ENCODE assay signal across 8 cellular contexts in the genomic region with DNA sequence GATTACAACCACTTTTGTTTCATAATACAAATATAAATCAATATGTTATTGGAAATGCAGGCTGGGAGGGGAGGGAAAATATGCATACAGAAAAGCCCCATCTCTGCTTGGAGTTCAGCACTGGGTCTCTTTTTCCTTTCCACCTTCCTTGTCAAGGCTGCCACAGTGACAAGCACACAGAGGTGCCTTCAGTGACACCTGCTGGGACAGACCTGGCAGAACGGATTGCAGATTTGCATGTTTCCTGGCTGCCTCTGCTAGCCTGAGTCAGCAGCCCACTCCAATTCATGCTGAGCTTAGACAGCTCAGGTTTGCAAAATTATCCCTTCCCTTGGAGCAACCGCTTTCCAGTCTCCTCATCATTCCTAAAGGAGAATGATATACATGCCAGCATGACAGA. TPM values are rescaled to one million over a fixed set of nuclear protein-coding genes. Genes with fewer than 3 reads are reported as not detected.
DNase-seq lines count a peak whose midpoint lies in the region; ATAC-seq, FAIRE-seq and TF ChIP-seq lines count a peak whose summit lies in the region.
"Not testable (repeated sequence)": the region's sequence is repeated elsewhere in the genome, so short reads cannot be mapped to it uniquely, and the experiment has no call there.

No MANE protein-coding gene starts in this region.

- ATAC-seq in GM12878 = not testable (repeated sequence)

- not testable (repeated sequence) for H2BK5ac ChIP-seq in H9 (ENCODE audit: insufficient read length, low read length)

- H3K56ac ChIP-seq in H9 (ENCODE audit: insufficient read length, low read depth, low read length) = not testable (repeated sequence)

- not testable (repeated sequence) for H3K4me1 Mint-ChIP-seq in H9

- TF ChIP-seq CTCF in H9 (conservative IDR thresholded peaks at IDR 0.05) = 0 out of 3 replicates have a peak, but pooled peaks have one; percentile 18
- peak; percentile 45; the same call in 1 of the 2 replicates for TF ChIP-seq CTCF in OCI-LY7 (conservative IDR thresholded peaks at IDR 0.05; ENCODE audit: low read length)
- TF ChIP-seq CTCF in GM12878 (IDR thresholded peaks at IDR 0.05 in 2 of 3, conservative IDR thresholded peaks at IDR 0.05 in 1 of 3; ENCODE audit: control insufficient read depth in 2 of 3, extremely low read depth in 1 of 3, insufficient read depth in 1 of 3, low read depth in 3 of 3, low read length in 3 of 3) = peak in 2 of 3 experiments; percentile 17; a peak in 1 of 6 replicates
- TF ChIP-seq CTCF in kidney (IDR thresholded peaks at IDR 0.05; ENCODE audit: borderline replicate concordance, extremely low read depth, insufficient read depth) = peak; percentile 3

- TF ChIP-seq RAD21 in GM12878 (IDR thresholded peaks at IDR 0.05; ENCODE audit: insufficient read depth, low read depth, low read length) = peak; percentile 24; the same call in 1 of the 2 replicates

- intact Hi-C loops in OCI-LY7 (cut with micrococcal nuclease; ENCODE audit: unreplicated experiment); GM12878 (cut with micrococcal nuclease; ENCODE audit: unreplicated experiment); kidney (cut with DNase I): not testable (repeated sequence)

- not testable (repeated sequence) for H4K5ac ChIP-seq in H9 (ENCODE audit: insufficient read length, low read depth, low read length)

- H3K36me3 Mint-ChIP-seq in H9 (ENCODE audit: insufficient read depth in 1 of 3, low read depth in 3 of 3) = not testable (repeated sequence)

- H3K27ac Mint-ChIP-seq in H9 = peak overlapping the region in 1 of 3 experiments; percentile 82; a peak in 1 of 7 replicates

- no CpG with 5 or more reads among the region's 2 CpGs for WGBS in H9 (ENCODE audit: extremely low coverage, insufficient read length, low lambda C conversion rate)
- 0% methylated on average over 1 of the region's 2 CpGs for WGBS in GM12878 (ENCODE audit: insufficient coverage, insufficient replicate concordance, low lambda C conversion rate, missing lambda C conversion rate)

- SMC1A ChIA-PET in GM12878 (lab: Charles Lee; ENCODE audit: uncharacterized antibody, unreplicated experiment) = not testable (repeated sequence)

- BruUV-seq in OCI-LY7 (replicated peaks; lab: Mats Ljungman, UMichigan); GM12878 (replicated peaks; lab: Mats Ljungman, UMichigan): not testable (repeated sequence)

- H3K4me3 ChIP-seq in OCI-LY7 (ENCODE audit: low read depth, low read length, poor library complexity, severe bottlenecking) = peak overlapping the region; percentile 31
- not testable (repeated sequence) for H3K4me3 ChIP-seq in GM12878; kidney (ENCODE audit: low read length in 2 of 2)

- not testable (repeated sequence) for H3K9me2 ChIP-seq in OCI-LY7 (ENCODE audit: insufficient read depth, low read length)

- not testable (repeated sequence) for H2BK20ac ChIP-seq in H9 (ENCODE audit: low read depth, low read length, poor library complexity, severe bottlenecking)

- not testable (repeated sequence) for H2BK15ac ChIP-seq in H9 (ENCODE audit: low read depth, low read length)

- not testable (repeated sequence) for H3K27me3 Mint-ChIP-seq in H9 (ENCODE audit: low read depth)

- H3K27ac ChIP-seq in H9 (ENCODE audit: insufficient read length, low read depth, low read length); OCI-LY7 (ENCODE audit: low read depth, low read length, poor library complexity, severe bottlenecking); GM12878 (ENCODE audit: control insufficient read depth, insufficient read depth); kidney (ENCODE audit: low read depth in 2 of 2, low read length in 2 of 2): not testable (repeated sequence)

- H2AK5ac ChIP-seq in H9 (ENCODE audit: insufficient read length, low read length) = not testable (repeated sequence)

- TF ChIP-seq EP300 in GM12878 (IDR thresholded peaks at IDR 0.05; ENCODE audit: borderline replicate concordance in 1 of 2, control insufficient read depth in 1 of 2, low read depth in 2 of 2, low read length in 2 of 2) = not testable (repeated sequence)

- not testable (repeated sequence) for H2AFZ ChIP-seq in H9 (ENCODE audit: low read length); GM12878 (ENCODE audit: control insufficient read depth, low read depth, low read length)
- peak overlapping the region; percentile 54; the same call in 1 of the 2 replicates for H2AFZ ChIP-seq in OCI-LY7 (ENCODE audit: low read length)

- CTCF ChIA-PET in OCI-LY7 (lab: Charles Lee; ENCODE audit: unreplicated experiment); GM12878 (lab: Yijun Ruan, JAX): not testable (repeated sequence)

- DNase-seq in Caki2 (ENCODE audit: low read depth) (peak; percentile 34), H9 (peak; percentile 50), NCI-H2029 (lab: John Stamatoyannopoulos, UW) (peak; percentile 10), OCI-LY7 (ENCODE audit: low spot score) (peak; percentile 50), GM12878 (ENCODE audit: low read depth, low spot score) (peak; percentile 2), kidney (peak; percentile 39)
- peak; percentile 13 to 27 for DNase-seq in activated CD4-positive, alpha-beta T cell treated with anti-CD3 and anti-CD28 coated beads, Interleukin-2, amount 50 U/mL, for 48 hours
- peak; percentile 40 for DNase-seq in stimulated activated CD4-positive, alpha-beta T cell treated with anti-CD3 and anti-CD28 coated beads, Interleukin-4, amount 100 ng/mL, for 1 hour

- not testable (repeated sequence) for H3K79me1 ChIP-seq in H9 (ENCODE audit: insufficient read depth, low read depth, low read length, poor library complexity, severe bottlenecking)

- H3K4me3 Mint-ChIP-seq in H9 = peak overlapping the region in 1 of 2 experiments; percentile 65; a peak in 1 of 5 replicates

- not testable (repeated sequence) for H3K36me3 ChIP-seq in OCI-LY7 (ENCODE audit: insufficient read depth, low read length); GM12878 (ENCODE audit: control insufficient read depth in 2 of 2, insufficient read depth in 2 of 2, low read length in 1 of 2); kidney (ENCODE audit: control insufficient read depth in 1 of 2, insufficient read depth in 2 of 2, low read length in 2 of 2)

- POLR2A ChIA-PET in OCI-LY7 (lab: Charles Lee) = interaction anchor here (0.6 kb wide), 1 partner anchor 650 kb away, joined by 3 read pairs; no protein-coding TSS in a partner anchor
- POLR2A ChIA-PET in GM12878 (lab: Charles Lee) = not testable (repeated sequence)

- H3K23me2 ChIP-seq in H9 (ENCODE audit: insufficient read length, low read depth, low read length, poor library complexity, severe bottlenecking) = not testable (repeated sequence)

- H3K79me2 ChIP-seq in H9 (ENCODE audit: insufficient read depth, low read length); OCI-LY7 (ENCODE audit: insufficient read depth, low read depth, low read length); GM12878 (ENCODE audit: control insufficient read depth, insufficient read depth, low read length): not testable (repeated sequence)

- H3K4me2 ChIP-seq in H9 (ENCODE audit: insufficient read depth, insufficient read length, low read length); GM12878 (ENCODE audit: control insufficient read depth, insufficient read depth): not testable (repeated sequence)
- H3K4me2 ChIP-seq in OCI-LY7 (ENCODE audit: low read length) = peak overlapping the region; percentile 42; the same call in 1 of the 2 replicates

- H3K18ac ChIP-seq in H9 (ENCODE audit: insufficient read length, low read depth, low read length) = not testable (repeated sequence)

- not testable (repeated sequence) for H3K9me3 ChIP-seq in H9 (ENCODE audit: control insufficient read depth, low read depth, low read length); OCI-LY7 (ENCODE audit: low read length); GM12878 (replicated peaks; ENCODE audit: control insufficient read depth, insufficient read depth, low read length); kidney (ENCODE audit: control insufficient read depth in 1 of 2, low read length in 2 of 2)

- not testable (repeated sequence) for H3K23ac ChIP-seq in H9 (ENCODE audit: insufficient read length, low read depth, low read length)

- not testable (repeated sequence) for H3K27me3 ChIP-seq in H9 (ENCODE audit: insufficient read depth, low read length); GM12878 (replicated peaks in 1 of 2; ENCODE audit: control insufficient read depth in 2 of 2, insufficient read depth in 2 of 2, low read length in 1 of 2)

- H3K9ac ChIP-seq in H9 (ENCODE audit: extremely low read depth, insufficient read length, low read length); GM12878 (ENCODE audit: control insufficient read depth, insufficient read depth, low read length); kidney (ENCODE audit: low read length in 2 of 2): not testable (repeated sequence)

- in situ Hi-C loops in Caki2 (cut with HindIII; ENCODE audit: low pct_unique_long_range_greater_than_20kb, low sequenced_read_pairs); GM12878 (cut with MboI): not testable (repeated sequence)

- RAD21 ChIA-PET in GM12878 (lab: Charles Lee; ENCODE audit: unreplicated experiment) = not testable (repeated sequence)

- not testable (repeated sequence) for H3K9me3 Mint-ChIP-seq in H9

- not testable (repeated sequence) for H3K4ac ChIP-seq in H9 (ENCODE audit: low read depth, low read length)

- not testable (repeated sequence) for H4K91ac ChIP-seq in H9 (ENCODE audit: insufficient read length, low read depth, low read length)

- not testable (repeated sequence) for H2BK12ac ChIP-seq in H9 (ENCODE audit: insufficient read length, low read depth, low read length)

- not testable (repeated sequence) for H4K20me1 ChIP-seq in H9 (ENCODE audit: control insufficient read depth, insufficient read depth, insufficient read length); OCI-LY7 (ENCODE audit: insufficient read depth, low read length); GM12878 (ENCODE audit: control insufficient read depth, insufficient read depth)

- not testable (repeated sequence) for H3K14ac ChIP-seq in H9 (ENCODE audit: insufficient read depth, low read length)

- TF ChIP-seq POLR2A in GM12878 (IDR thresholded peaks at IDR 0.05; ENCODE audit: low read depth, low read length) = not testable (repeated sequence)

- not testable (repeated sequence) for FAIRE-seq in GM12878 (lab: Jason Lieb, UNC); kidney (lab: Jason Lieb, UNC)

- H3T11ph ChIP-seq in H9 (ENCODE audit: low read length) = not testable (repeated sequence)

- not testable (repeated sequence) for H3K4me1 ChIP-seq in H9 (ENCODE audit: insufficient read depth, low read length); OCI-LY7 (ENCODE audit: insufficient read depth, low read length, poor library complexity, severe bottlenecking); GM12878 (ENCODE audit: control insufficient read depth, insufficient read depth, low read length); kidney (ENCODE audit: control insufficient read depth in 1 of 2, insufficient read depth in 1 of 2, low read depth in 1 of 2, low read length in 2 of 2)

- not testable (repeated sequence) for H4K8ac ChIP-seq in H9 (replicated peaks; ENCODE audit: insufficient read length, low read depth, low read length)

- H2BK120ac ChIP-seq in H9 (ENCODE audit: low read depth, low read length, poor library complexity, severe bottlenecking) = not testable (repeated sequence)

RNA-seq across cellular contexts. Expression of gene GOLGA8M, which starts 15.8 kb away (rescaled TPM):
- total RNA-seq in Caki2 (2014; rRNA removed; shearing (Covaris generic); ENCODE audit: low replicate concordance) = 0.74 TPM in 1 of 2 replicates, not detected in the other
- total RNA-seq in H9 (2021) (not detected in 2 replicates), OCI-LY7 (2022) (not detected in 2 replicates), GM12878 (2014; rRNA removed) (not detected in 2 replicates), GM12878 (2014; rRNA removed; fragmentation: Illumina TruSeq; extraction: Trizol) (not detected in 2 replicates), GM12878 (2021) (not detected in 2 replicates), kidney (4.9 TPM)
- not detected in 2 replicates for total RNA-seq in OCI-LY7 (2014; rRNA removed; shearing (Covaris generic))
- total RNA-seq in GM12878 (2013; cell fraction: nucleolus; rRNA removed) = not detected in 2 replicates
- not detected for polyA plus RNA-seq in GM12878 (2011; ENCODE audit: low read depth)
- polyA plus RNA-seq in GM12878 (2011; rRNA removed) (0.08 and 0.32 TPM in 2 replicates), GM12878 (2014; fragmentation: Illumina TruSeq; extraction: Trizol) (not detected in 2 replicates), GM12878 (2014; fragmentation: Nextera tagmentation; extraction: Ambion mirVana) (not detected), GM12878 (2014; rRNA removed) (not detected in 2 replicates), GM12878 (2016; fragmentation: Nextera tagmentation; extraction: Ambion mirVana) (not detected), kidney (ENCODE audit: insufficient read depth, low read depth, low replicate concordance) (0.95 TPM)
- polyA plus RNA-seq in GM12878 (2011; cell fraction: cytosol; rRNA removed) = 0.10 and 0.24 TPM in 2 replicates
- 0.51 and 0.70 TPM in 2 replicates for polyA plus RNA-seq in GM12878 (2011; cell fraction: nucleus; rRNA removed)
- polyA plus RNA-seq in GM12878 (2012) = not detected in 2 replicates
- polyA minus RNA-seq in GM12878 (2011; rRNA and poly(A)+ RNA removed) = not detected in 2 replicates
- polyA minus RNA-seq in GM12878 (2011; cell fraction: cytosol; rRNA and poly(A)+ RNA removed) = not detected in 2 replicates
- polyA minus RNA-seq in GM12878 (2011; cell fraction: nucleus; rRNA and poly(A)+ RNA removed) = 0.19 TPM in 1 of 2 replicates, not detected in the other
